ENCODE assay signal across 24 cellular contexts in the genomic region with DNA sequence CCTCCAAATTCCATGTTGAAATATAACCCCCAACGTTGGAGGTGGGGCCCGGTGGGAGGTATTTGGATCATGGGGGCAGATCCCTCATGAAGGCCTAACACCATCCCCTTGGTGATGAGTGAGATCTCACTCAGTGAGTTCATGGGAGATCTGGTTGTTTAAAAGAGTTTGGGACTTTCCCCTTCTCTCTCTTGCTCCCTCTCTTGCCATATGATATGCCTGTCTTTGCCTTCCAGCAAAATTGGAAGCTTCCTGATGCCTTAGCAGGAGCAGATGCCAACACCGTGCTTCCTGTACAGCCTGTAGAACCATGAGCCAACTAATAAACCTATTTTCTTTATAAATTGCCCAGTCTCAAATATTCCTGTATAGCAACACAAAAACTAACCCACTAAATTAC.
"Had no signal": no experiment of that assay in that cellular context is flagged by ENCODE, and none has a peak within 500 bp of the region (broad histone marks: within the 10 kb centered on the region; RNA-seq: fewer than 3 reads in every experiment).

No MANE protein-coding gene starts in this region.

- H3K27ac Mint-ChIP-seq: activated CD4-positive, alpha-beta T cell treated with anti-CD3 and anti-CD28 coated beads, Interleukin-2, amount 10 ng/mL, durations not matched to agents 7 days and 5 days; activated naive CD4-positive, alpha-beta T cell treated with anti-CD3 and anti-CD28 coated beads for 36 hours; activated naive CD8-positive, alpha-beta T cell treated with anti-CD3 and anti-CD28 coated beads for 36 hours; T-helper 1 cell treated with Interleukin-12 subunit alpha and Interleukin-12 subunit beta and Interleukin-4 antibody, amounts not matched to agents 30 μg/mL and 1 μg/mL, for 36 hours; WTC11 had no signal

- H3K9me3 ChIP-seq: SJCRH30, SK-N-SH had no signal

- H3K9me3 Mint-ChIP-seq: activated naive CD4-positive, alpha-beta T cell treated with anti-CD3 and anti-CD28 coated beads for 36 hours; activated naive CD8-positive, alpha-beta T cell treated with anti-CD3 and anti-CD28 coated beads for 36 hours had no signal

- H3K27ac ChIP-seq: SJCRH30 had no signal

- DNase-seq: activated CD4-positive, alpha-beta memory T cell treated with anti-CD3 and anti-CD28 coated beads for 36 hours; activated CD4-positive, alpha-beta T cell treated with anti-CD3 and anti-CD28 coated beads, Interleukin-2, amount 10 ng/mL, durations not matched to agents 7 days and 5 days; activated CD4-positive, CD25-positive, alpha-beta regulatory T cell treated with anti-CD3 and anti-CD28 coated beads, Interleukin-2, amount 50 U/mL, for 72 hours; activated effector memory CD4-positive, alpha-beta T cell treated with anti-CD3 and anti-CD28 coated beads, Interleukin-2, amount 50 U/mL, for 16 hours; activated naive CD4-positive, alpha-beta T cell treated with anti-CD3 and anti-CD28 coated beads for 36 hours; activated naive CD8-positive, alpha-beta T cell treated with anti-CD3 and anti-CD28 coated beads for 36 hours; activated T-cell treated with anti-CD3 and anti-CD28 coated beads for 4 hours; caudate nucleus; Kasumi-1; KBM-7; NCI-H1092; NCI-H1417; NCI-H1930; NCI-H2171; NCI-H446 treated with DMSO at 0.1 percent for 48 hours; NCI-H524 treated with DMSO at 0.1 percent for 48 hours; NCI-H748 treated with DMSO at 0.1 percent for 48 hours; RPMI8226; SJCRH30; SK-N-SH had no signal

- H3K9me2 ChIP-seq: SK-N-SH had no signal

- H3K36me3 Mint-ChIP-seq: activated naive CD8-positive, alpha-beta T cell treated with anti-CD3 and anti-CD28 coated beads for 36 hours had no signal

- H3K27me3 ChIP-seq: SJCRH30 had no signal

- H3K4me2 ChIP-seq: SK-N-SH had no signal

- H3K4me1 Mint-ChIP-seq: activated naive CD8-positive, alpha-beta T cell treated with anti-CD3 and anti-CD28 coated beads for 36 hours had no signal

- H3K9ac ChIP-seq: SK-N-SH had no signal

- ATAC-seq: Panc1, Right ventricle myocardium inferior, WTC11 had no signal

- H3K36me3 ChIP-seq: SJCRH30 had no signal

- H3K4me1 ChIP-seq: SJCRH30 had no signal

- H3K4me3 ChIP-seq: SJCRH30 had no signal

- H3K4me3 Mint-ChIP-seq: activated CD4-positive, alpha-beta memory T cell treated with anti-CD3 and anti-CD28 coated beads for 36 hours; activated CD4-positive, alpha-beta T cell treated with anti-CD3 and anti-CD28 coated beads, Interleukin-2, amount 10 ng/mL, durations not matched to agents 7 days and 5 days; activated naive CD4-positive, alpha-beta T cell treated with anti-CD3 and anti-CD28 coated beads for 36 hours; activated naive CD8-positive, alpha-beta T cell treated with anti-CD3 and anti-CD28 coated beads for 36 hours; T-helper 1 cell treated with Interleukin-12 subunit alpha and Interleukin-12 subunit beta and Interleukin-4 antibody, amounts not matched to agents 30 μg/mL and 1 μg/mL, for 36 hours; WTC11 had no signal

- H3K27me3 Mint-ChIP-seq: activated CD4-positive, alpha-beta memory T cell treated with anti-CD3 and anti-CD28 coated beads for 36 hours; activated CD4-positive, alpha-beta T cell treated with anti-CD3 and anti-CD28 coated beads, Interleukin-2, amount 10 ng/mL, durations not matched to agents 7 days and 5 days had no signal
